Comparison of ENCODE assay signal across 7 cellular contexts in genomic region chr2:3682811-3683210, GRCh38. TPM values are rescaled to one million over a fixed set of nuclear protein-coding genes. Genes with fewer than 3 reads are reported as not detected.
"Had no signal": no experiment of that assay in that cellular context is flagged by ENCODE, and none has a peak within 500 bp of the region (broad histone marks: within the 10 kb centered on the region; RNA-seq: fewer than 3 reads in every experiment).

No MANE protein-coding gene starts in this region.

- H3K4me2 ChIP-seq: GM23338 had no signal

- H3K4me3 ChIP-seq: GM23338 had no signal

- DNase-seq: H9, HCEC 1CT had no signal

RNA-seq across cellular contexts. Expression of gene DCDC2C, which starts 20.6 kb away (rescaled TPM):
- total RNA-seq: GM23338, H1, H9, HepG2, HT-29 had no signal
- polyA plus RNA-seq: HepG2, IgD-negative memory B cell had no signal

RNA-seq across cellular contexts. Expression of gene ALLC, which starts 24.8 kb away (rescaled TPM):
- total RNA-seq: GM23338, H1, H9, HT-29 had no signal
- polyA plus RNA-seq: GM23338, H1, IgD-negative memory B cell had no signal
